20 cellular contexts compared by ENCODE assay signal in the genomic region with DNA sequence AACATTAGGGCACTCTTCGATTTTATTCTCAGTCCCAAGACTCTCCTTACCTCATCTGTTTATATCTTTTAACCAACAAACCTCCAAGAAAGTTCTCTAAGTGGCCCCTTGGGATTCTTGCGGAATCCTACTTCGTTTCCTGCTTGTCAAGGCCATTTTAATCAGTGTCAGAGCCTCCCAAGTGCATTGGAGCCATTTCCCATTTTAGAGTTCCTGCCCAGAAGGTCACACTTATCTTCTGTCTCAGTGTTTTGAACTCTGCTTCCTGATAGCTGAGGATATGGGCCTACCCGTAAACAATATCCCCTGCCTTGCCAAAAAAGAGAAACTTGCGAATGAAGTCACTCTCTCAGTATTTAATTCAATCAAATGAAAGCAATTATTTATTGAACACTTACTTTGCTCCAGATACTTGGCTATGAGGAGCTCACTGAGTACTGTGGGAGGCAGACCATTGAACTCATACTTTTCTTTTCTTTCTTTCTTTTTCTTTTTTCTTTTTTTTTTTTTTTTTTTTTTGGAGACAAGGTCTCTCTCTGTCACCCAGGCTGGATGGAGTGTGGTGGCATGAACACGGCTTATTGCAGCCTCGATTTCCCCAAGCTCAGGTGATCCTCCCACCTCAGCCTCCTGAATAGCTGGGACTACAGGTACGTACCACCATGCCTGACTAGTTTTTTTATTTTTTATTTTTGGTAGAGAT. TPM values are rescaled to one million over a fixed set of nuclear protein-coding genes. Genes with fewer than 3 reads are reported as not detected.
DNase-seq lines count a peak whose midpoint lies in the region; ATAC-seq and TF ChIP-seq lines count a peak whose summit lies in the region.
"Had no signal": no experiment of that assay in that cellular context is flagged by ENCODE, and none has a peak within 500 bp of the region (broad histone marks: within the 10 kb centered on the region; RNA-seq: fewer than 3 reads in every experiment).

No MANE protein-coding gene starts in this region.

- DNase-seq in KBM-7 (peak; percentile 62), dermis blood vessel endothelial cell (peak; percentile 92), left lobe of liver (ENCODE audit: low spot score) (no peak), gastrocnemius medialis (no peak), iPS-NIHi7 (ENCODE audit: extremely low spot score) (no peak), iPS-NIHi11 (ENCODE audit: low spot score) (no peak)
- DNase-seq in stimulated activated CD4-positive, alpha-beta T cell treated with anti-CD3 and anti-CD28 coated beads, Interleukin-2, amount 100 ng/mL, for 24 hours = no peak
- DNase-seq: activated CD8-positive, alpha-beta memory T cell treated with anti-CD3 and anti-CD28 coated beads for 24 hours; DMS79 treated with DMSO at 0.1 percent for 48 hours; H9; naive thymus-derived CD8-positive, alpha-beta T cell; NCI-H1436 treated with DMSO at 0.1 percent for 48 hours; NCI-H2171; NCI-H69; SJCRH30 had no signal

- in situ Hi-C loops in KBM-7 (cut with MboI; ENCODE audit: low pct_unique_long_range_greater_than_20kb, low sequenced_read_pairs) = loop anchor here (25.0 kb wide), 1 partner anchor 116 kb away; a partner anchor contains a TSS
- in situ Hi-C loops in gastrocnemius medialis (cut with MboI; ENCODE audit: low sequenced_read_pairs in 4 of 4) = no loop called here

- ATAC-seq in left lobe of liver (peak; percentile 60), gastrocnemius medialis (peak; percentile 64 to 73), HG03469 (IDR thresholded peaks at IDR 0.05; ENCODE audit: unreplicated experiment) (no peak)
- ATAC-seq: activated CD4-positive, CD25-positive, alpha-beta regulatory T cell treated with anti-CD3 and anti-CD28 coated beads, Interleukin-2, amount 50 U/mL, for 24 hours; activated T-helper 17 cell treated with anti-CD3 and anti-CD28 coated beads, Interleukin-2, amount 50 U/mL, for 72 hours; esophagus mucosa; naive thymus-derived CD8-positive, alpha-beta T cell had no signal

- no peaks in the 10 kb centered on the region for H3K36me3 ChIP-seq in gastrocnemius medialis
- H3K36me3 ChIP-seq: SJCRH30 had no signal

- intact Hi-C loops in gastrocnemius medialis (cut with DNase I; ENCODE audit: low total_unique reads) = no loop called here

- peak overlapping the region in 3 of 4 donors; percentile 39 to 72 (median 62) for H3K27ac ChIP-seq in gastrocnemius medialis
- H3K27ac ChIP-seq: SJCRH30 had no signal

- no peak for TF ChIP-seq CTCF in gastrocnemius medialis (IDR thresholded peaks at IDR 0.05 in 4 of 5, conservative IDR thresholded peaks at IDR 0.05 in 1 of 5)

- H3K27me3 ChIP-seq in gastrocnemius medialis = no peaks in the 10 kb centered on the region
- H3K27me3 ChIP-seq: SJCRH30 had no signal

- H3K4me3 ChIP-seq in gastrocnemius medialis = no peak overlapping the region
- H3K4me3 ChIP-seq: SJCRH30 had no signal

- TF ChIP-seq POLR2A in gastrocnemius medialis (IDR thresholded peaks at IDR 0.05) = no peak

- no peaks in the 10 kb centered on the region for H3K9me3 ChIP-seq in gastrocnemius medialis
- H3K9me3 ChIP-seq: SJCRH30 had no signal

- peaks cover 3 to 8% of the 10 kb centered on the region in 2 donors for H3K4me1 ChIP-seq in gastrocnemius medialis

RNA-seq across cellular contexts. Expression of a gene that starts 5.7 kb away (rescaled TPM):
- 4.5 and 34.9 TPM in 2 replicates for total RNA-seq in dermis blood vessel endothelial cell
- total RNA-seq in left lobe of liver = 3.5 TPM
- total RNA-seq in gastrocnemius medialis = 10 to 100 TPM in 1 of 4 donors, 1 to 10 TPM in 3; 5.0 to 16.1 (median 6.4) TPM
- total RNA-seq: H9; T-helper 2 cell treated with Interferon-gamma antibody and Interleukin-4, amounts not matched to agents 100 ng/mL and 5 ng/mL, for 36 hours had no signal

Comparison
In these comparisons a context has a peak if more than half of its experiments do, and no peak if none do; other contexts are left out.
1. DNase-seq: peak in KBM-7 (single experiment) and dermis blood vessel endothelial cell (single experiment); none in left lobe of liver (single experiment), gastrocnemius medialis (0 of 2), iPS-NIHi7 (single experiment), stimulated activated CD4-positive, alpha-beta T cell treated with anti-CD3 and anti-CD28 coated beads, Interleukin-2, amount 100 ng/mL, for 24 hours (0 of 2) and iPS-NIHi11 (single experiment).